Comparison of ENCODE assay signal across 7 cellular contexts in the genomic region with DNA sequence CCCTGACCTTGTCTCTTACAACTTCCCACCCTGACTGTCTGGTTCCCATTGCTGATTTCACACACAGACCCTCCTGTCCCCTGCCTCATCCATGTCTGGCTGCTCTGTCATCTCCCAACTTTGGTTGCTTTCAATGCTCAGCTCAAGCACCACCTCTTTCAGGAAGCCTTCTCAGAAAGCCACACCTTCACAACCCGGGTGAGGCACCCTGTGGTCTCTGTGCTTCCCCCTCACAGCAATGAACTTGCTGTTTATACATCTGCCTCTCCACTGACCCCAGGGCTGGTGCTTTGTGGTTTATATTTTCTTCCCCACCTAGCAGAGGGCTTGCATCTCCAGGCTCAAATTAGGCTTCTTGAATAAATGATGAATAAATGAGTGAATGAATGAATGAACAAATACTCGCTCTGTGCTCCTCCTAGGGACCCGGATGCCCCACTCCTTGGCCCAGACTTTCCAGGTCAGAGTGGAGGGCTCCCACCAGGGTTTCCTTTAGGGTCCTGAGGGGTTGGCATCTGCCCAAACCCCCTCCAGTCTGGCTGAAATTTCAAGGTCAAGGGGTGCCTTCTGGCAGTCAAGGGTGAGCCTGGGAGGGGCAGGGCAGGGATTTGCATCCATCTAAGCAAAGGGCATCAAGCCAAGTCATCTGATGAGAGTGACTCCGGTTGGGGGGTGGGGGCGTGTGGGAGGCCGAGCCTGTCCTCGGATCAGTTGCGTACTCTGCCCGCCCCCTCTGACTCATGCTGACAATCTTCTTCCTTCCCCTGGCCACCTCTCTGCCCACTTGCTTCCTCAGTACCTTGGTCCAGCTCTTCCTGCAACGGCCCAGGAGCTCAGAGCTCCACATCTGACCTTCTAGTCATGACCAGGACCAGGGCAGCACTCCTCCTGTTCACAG. TPM values are rescaled to one million over a fixed set of nuclear protein-coding genes. Genes with fewer than 3 reads are reported as not detected.
DNase-seq lines count a peak whose midpoint lies in the region; ATAC-seq and TF ChIP-seq lines count a peak whose summit lies in the region.

A gene (plus strand): TSS at position 783 of the 898 bp plus-strand sequence. CDS start 79 bp downstream, at position 862.

- no peaks in the 10 kb centered on the region for H3K36me3 ChIP-seq in colonic mucosa
- no peaks in the 10 kb centered on the region for H3K36me3 ChIP-seq in upper lobe of left lung

- no peaks in the 10 kb centered on the region for H3K4me1 ChIP-seq in colonic mucosa
- no peaks in the 10 kb centered on the region for H3K4me1 ChIP-seq in upper lobe of left lung

- peak in 2 of 4 donors; percentile 40 to 89 for TF ChIP-seq POLR2A in upper lobe of left lung (IDR thresholded peaks at IDR 0.05)

- ATAC-seq in HG03135 (IDR thresholded peaks at IDR 0.05; ENCODE audit: unreplicated experiment) (peak; percentile 64), upper lobe of left lung (ENCODE audit: low FRiP score in 2 of 2) (peak; percentile 63 to 72)

- TF ChIP-seq CTCF in colonic mucosa (IDR thresholded peaks at IDR 0.05) (no peak), upper lobe of left lung (IDR thresholded peaks at IDR 0.05) (no peak)

- no peak within 1 kb of the TSS for H3K27ac ChIP-seq in colonic mucosa
- peak within 1 kb of the TSS; percentile 78 to 87 (median 82) for H3K27ac ChIP-seq in upper lobe of left lung

- H3K9me3 ChIP-seq in colonic mucosa, result no peaks in the 10 kb centered on the region
- no peaks in the 10 kb centered on the region for H3K9me3 ChIP-seq in upper lobe of left lung

- intact Hi-C loops in T-helper 1 cell treated with Interleukin-12 subunit alpha and Interleukin-12 subunit beta and Interleukin-4 antibody, amounts not matched to agents 30 ng/mL and 1 ng/mL, for 36 hours (cut with micrococcal nuclease), result loop anchor here (1.0 to 10.0 kb wide), 15 partner anchors 24 to 522 kb away; a partner anchor contains a TSS
- intact Hi-C loops in colonic mucosa (cut with DNase I), result no loop called here

- peak; percentile 55 for DNase-seq in GM19238 (ENCODE audit: insufficient read length, low spot score)
- DNase-seq in colonic mucosa, result peak; percentile 49
- DNase-seq in mucosa of gallbladder (ENCODE audit: low spot score), result peak; percentile 61
- DNase-seq in upper lobe of left lung, result peak; percentile 77 to 89
- DNase-seq in NCI-H748 (lab: John Stamatoyannopoulos, UW; ENCODE audit: unreplicated experiment), result no peak

- no peak within 1 kb of the TSS for H3K4me3 ChIP-seq in colonic mucosa
- peak within 1 kb of the TSS in 3 of 4 donors; percentile 26 to 44 (median 30) for H3K4me3 ChIP-seq in upper lobe of left lung

- H3K9ac ChIP-seq in colonic mucosa (ENCODE audit: low read depth in 2 of 2, low read length in 2 of 2), result no peak within 1 kb of the TSS

- WGBS in upper lobe of left lung, 2 donors, result 19 to 38% methylated on average over 8 to 10 of the region's 10 CpGs

- peak in 1 of 4 donors; percentile 30 for TF ChIP-seq EP300 in upper lobe of left lung (IDR thresholded peaks at IDR 0.05)

- no peaks in the 10 kb centered on the region for H3K27me3 ChIP-seq in colonic mucosa
- H3K27me3 ChIP-seq in upper lobe of left lung, result no peaks in the 10 kb centered on the region

RNA-seq across cellular contexts. Expression of the gene that starts here (rescaled TPM):
- 137 and 142 TPM in 2 replicates for total RNA-seq in T-helper 1 cell treated with Interleukin-12 subunit alpha and Interleukin-12 subunit beta and Interleukin-4 antibody, amounts not matched to agents 30 ng/mL and 1 ng/mL, for 36 hours
- total RNA-seq in colonic mucosa, result 1 to 10 TPM; 1.4 to 5.9 TPM
- 16.1 TPM for total RNA-seq in mucosa of gallbladder
- total RNA-seq in upper lobe of left lung, result 100 to 1,000 TPM in 4 of 6 donors, 10 to 100 TPM in 2; 24.0 to 318 (median 134) TPM
